ENCODE assay signal across 9 cellular contexts in the genomic region with DNA sequence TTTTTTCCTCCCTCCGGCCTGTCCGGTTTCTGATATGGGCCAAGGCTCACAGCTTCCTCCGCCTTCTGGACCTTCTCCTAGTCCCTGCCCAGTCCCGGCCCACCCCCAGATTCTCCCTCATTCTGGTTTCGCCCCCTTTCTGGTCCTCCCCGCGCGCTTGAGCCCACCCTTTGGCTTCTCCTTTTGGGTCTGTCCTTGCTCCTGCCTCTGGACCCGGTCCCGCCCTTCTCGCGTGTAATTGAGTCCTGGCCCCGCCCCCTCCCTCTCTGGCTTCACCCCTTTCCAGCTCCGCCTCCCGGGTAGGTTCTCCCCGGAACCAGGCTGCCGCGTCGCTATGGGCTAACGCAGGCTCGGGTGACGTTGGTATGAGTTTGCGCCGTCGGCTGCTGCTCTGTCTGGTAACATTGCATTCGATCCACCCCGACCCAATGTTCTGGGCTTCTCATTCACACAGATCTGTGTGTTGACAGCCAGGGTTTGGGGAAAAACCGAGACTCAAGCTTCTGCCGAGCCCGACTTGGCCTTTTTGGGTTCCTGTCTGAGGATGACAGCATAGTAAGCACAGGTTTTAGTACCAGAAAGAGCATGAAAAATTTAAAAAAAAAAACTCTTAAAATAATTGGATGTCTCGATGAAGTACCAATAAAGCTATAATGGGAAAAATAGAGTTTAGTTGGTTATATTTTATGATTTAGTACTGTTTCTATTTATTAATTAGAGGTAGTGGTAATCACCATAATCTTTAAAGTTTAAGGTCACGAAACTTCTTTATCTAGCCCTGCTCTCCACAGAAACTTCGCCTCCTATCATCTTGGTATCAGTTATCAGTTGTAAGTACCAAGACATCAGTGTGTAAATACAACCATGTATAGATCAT. TPM values are rescaled to one million over a fixed set of nuclear protein-coding genes. Genes with fewer than 3 reads are reported as not detected.
DNase-seq lines count a peak whose midpoint lies in the region; ATAC-seq, FAIRE-seq and TF ChIP-seq lines count a peak whose summit lies in the region.
"Had no signal": no experiment of that assay in that cellular context is flagged by ENCODE, and none has a peak within 500 bp of the region (broad histone marks: within the 10 kb centered on the region; RNA-seq: fewer than 3 reads in every experiment).

No MANE protein-coding gene starts in this region.

- peak overlapping the region; percentile 83 for H3K4me3 Mint-ChIP-seq in CD4-positive, alpha-beta T cell
- H3K4me3 Mint-ChIP-seq in activated CD8-positive, alpha-beta memory T cell treated with anti-CD3 and anti-CD28 coated beads, Interleukin-2, amount 10 ng/mL, durations not matched to agents 7 days and 5 days: peak overlapping the region; percentile 86

- POLR2A ChIA-PET in CD4-positive, alpha-beta T cell (lab: Charles Lee): interaction anchor here (0.6 to 8.7 kb wide), 14 partner anchors 13 to 1291 kb away, joined by 3 to 157 read pairs (median 8); partner anchors contain the start of genes DCUN1D3, EEF2K, LYRM1 and METTL9

- intact Hi-C loops in CD4-positive, alpha-beta T cell (cut with DNase I, micrococcal nuclease): loop anchor here (1.0 to 5.0 kb wide), 3 partner anchors 106 to 669 kb away; partner anchors contain the start of gene POLR3E (in 1 of the 2)

- peaks cover 13% of the 10 kb centered on the region for H3K9me3 Mint-ChIP-seq in CD4-positive, alpha-beta T cell
- no peaks in the 10 kb centered on the region for H3K9me3 Mint-ChIP-seq in activated CD8-positive, alpha-beta memory T cell treated with anti-CD3 and anti-CD28 coated beads, Interleukin-2, amount 10 ng/mL, durations not matched to agents 7 days and 5 days (ENCODE audit: low read depth)

- peaks cover 7% of the 10 kb centered on the region for H3K27me3 Mint-ChIP-seq in CD4-positive, alpha-beta T cell
- no peaks in the 10 kb centered on the region for H3K27me3 Mint-ChIP-seq in activated CD8-positive, alpha-beta memory T cell treated with anti-CD3 and anti-CD28 coated beads, Interleukin-2, amount 10 ng/mL, durations not matched to agents 7 days and 5 days

- H3K27ac ChIP-seq in CD4-positive, alpha-beta T cell (ENCODE audit: low read depth, low read length): peak overlapping the region; percentile 100
- H3K27ac ChIP-seq in mesodermal cell (ENCODE audit: low read depth, low read length, severe bottlenecking): peak overlapping the region; percentile 83

- no peaks in the 10 kb centered on the region for H3K27me3 ChIP-seq in CD4-positive, alpha-beta T cell (ENCODE audit: control insufficient read depth, insufficient read depth, low read length)
- H3K27me3 ChIP-seq in endocrine pancreas (ENCODE audit: control insufficient read depth, insufficient read depth, low read length): no peaks in the 10 kb centered on the region

- H3K4me1 Mint-ChIP-seq in CD4-positive, alpha-beta T cell (ENCODE audit: low read depth): peaks cover 67% of the 10 kb centered on the region
- H3K4me1 Mint-ChIP-seq in activated CD8-positive, alpha-beta memory T cell treated with anti-CD3 and anti-CD28 coated beads, Interleukin-2, amount 10 ng/mL, durations not matched to agents 7 days and 5 days: peaks cover 56% of the 10 kb centered on the region

- peaks cover 10% of the 10 kb centered on the region for H3K4me1 ChIP-seq in endocrine pancreas (ENCODE audit: control insufficient read depth, insufficient read depth, low read length)
- peaks cover 8% of the 10 kb centered on the region for H3K4me1 ChIP-seq in mesodermal cell (ENCODE audit: control insufficient read depth, insufficient read depth, low read length, poor library complexity, severe bottlenecking)

- H3K9ac ChIP-seq in endocrine pancreas (ENCODE audit: control insufficient read depth, insufficient read depth, low read length): peak overlapping the region; percentile 48

- H3K36me3 ChIP-seq in endocrine pancreas (ENCODE audit: control insufficient read depth, insufficient read depth, low read length): no peaks in the 10 kb centered on the region
- H3K36me3 ChIP-seq in mesodermal cell (ENCODE audit: control insufficient read depth, insufficient read depth, low read length): no peaks in the 10 kb centered on the region

- 1 to 3% methylated on average over 23 to 26 of the region's 33 CpGs for WGBS in mesodermal cell (ENCODE audit: insufficient coverage in 2 of 2), 2 experiments

- peak; percentile 54 for FAIRE-seq in HTR-8/SVneo (lab: Jason Lieb, UNC)

- no peak for TF ChIP-seq CTCF in CD4-positive, alpha-beta T cell (IDR thresholded peaks at IDR 0.05)

- DNase-seq in CD4-positive, alpha-beta T cell: peak; percentile 97 to 100 (median 98)
- peak; percentile 87 for DNase-seq in HTR-8/SVneo (ENCODE audit: insufficient read length, low spot score)
- peak; percentile 91 to 94 for DNase-seq in NOMO-1 (lab: John Stamatoyannopoulos, UW; ENCODE audit: unreplicated experiment in 2 of 2)
- DNase-seq in activated CD8-positive, alpha-beta memory T cell treated with anti-CD3 and anti-CD28 coated beads, Interleukin-2, amount 10 ng/mL, durations not matched to agents 7 days and 5 days: peak; percentile 100
- DNase-seq in stimulated activated CD8-positive, alpha-beta memory T cell treated with anti-CD3 and anti-CD28 coated beads, Interleukin-15, amount 100 ng/mL, for 4 hours (ENCODE audit: low read depth in 2 of 2): peak; percentile 95 to 98

- H3K9me3 ChIP-seq in CD4-positive, alpha-beta T cell (ENCODE audit: control insufficient read depth, low read length): no peaks in the 10 kb centered on the region
- H3K9me3 ChIP-seq in endocrine pancreas (ENCODE audit: control insufficient read depth, low read length): no peaks in the 10 kb centered on the region
- H3K9me3 ChIP-seq in mesodermal cell (ENCODE audit: control insufficient read depth, low read length): no peaks in the 10 kb centered on the region

- CTCF ChIA-PET in CD4-positive, alpha-beta T cell (lab: Charles Lee): interaction anchor here (1.4 to 6.5 kb wide), 4 partner anchors 14 to 114 kb away, joined by 3 to 33 read pairs (median 12); partner anchors contain the start of genes EEF2K and POLR3E
- CTCF ChIA-PET in activated CD8-positive, alpha-beta memory T cell treated with anti-CD3 and anti-CD28 coated beads, Interleukin-2, amount 10 ng/mL, durations not matched to agents 7 days and 5 days (lab: Charles Lee): interaction anchor here (1.4 to 13.1 kb wide), 4 partner anchors 16 to 240 kb away, joined by 4 to 204 read pairs (median 67); partner anchors contain the start of genes EEF2K and POLR3E

- H3K27ac Mint-ChIP-seq in CD4-positive, alpha-beta T cell: peak overlapping the region; percentile 96
- H3K27ac Mint-ChIP-seq in activated CD8-positive, alpha-beta memory T cell treated with anti-CD3 and anti-CD28 coated beads, Interleukin-2, amount 10 ng/mL, durations not matched to agents 7 days and 5 days: peak overlapping the region; percentile 98

- peak; percentile 50 for ATAC-seq in CD4-positive, alpha-beta T cell (ENCODE audit: poor library complexity)
- ATAC-seq in GM21360 (IDR thresholded peaks at IDR 0.05; ENCODE audit: unreplicated experiment): peak; percentile 24
- peak; percentile 57 for ATAC-seq in activated CD8-positive, alpha-beta memory T cell treated with anti-CD3 and anti-CD28 coated beads, Interleukin-2, amount 10 ng/mL, durations not matched to agents 7 days and 5 days

- H3K36me3 Mint-ChIP-seq in CD4-positive, alpha-beta T cell (ENCODE audit: low read depth): peaks cover 27% of the 10 kb centered on the region
- H3K36me3 Mint-ChIP-seq in activated CD8-positive, alpha-beta memory T cell treated with anti-CD3 and anti-CD28 coated beads, Interleukin-2, amount 10 ng/mL, durations not matched to agents 7 days and 5 days: peaks cover 3% of the 10 kb centered on the region

- H3K4me3 ChIP-seq in endocrine pancreas (ENCODE audit: control insufficient read depth, insufficient read depth, low read length): peak overlapping the region; percentile 68
- peak overlapping the region; percentile 59 for H3K4me3 ChIP-seq in mesodermal cell (ENCODE audit: extremely low read depth, insufficient read depth, low read length, poor library complexity, severe bottlenecking)

RNA-seq across cellular contexts. Expression of gene EEF2K, which starts 14.8 kb away (rescaled TPM):
- total RNA-seq in CD4-positive, alpha-beta T cell: 10 to 100 TPM; 10.1 to 13.2 TPM
- 10 to 100 TPM; 34.8 to 36.7 TPM for total RNA-seq in activated CD8-positive, alpha-beta memory T cell treated with anti-CD3 and anti-CD28 coated beads, Interleukin-2, amount 10 ng/mL, durations not matched to agents 7 days and 5 days
- polyA plus RNA-seq in mesodermal cell (2013, experiment 1 of 2): 9.4 TPM
- polyA plus RNA-seq in mesodermal cell (2013, experiment 2 of 2): 8.9 TPM

RNA-seq across cellular contexts. Expression of gene SDR42E2, which starts 29.0 kb away (rescaled TPM):
- 1 to 10 TPM; 1.0 to 1.3 TPM for total RNA-seq in CD4-positive, alpha-beta T cell
- total RNA-seq in activated CD8-positive, alpha-beta memory T cell treated with anti-CD3 and anti-CD28 coated beads, Interleukin-2, amount 10 ng/mL, durations not matched to agents 7 days and 5 days: under 1 TPM in 1 of 2 experiments, not detected in 1; 0.18 TPM
- 0.11 TPM for polyA plus RNA-seq in mesodermal cell (2013, experiment 1 of 2)
- polyA plus RNA-seq in mesodermal cell (2013, experiment 2 of 2): not detected
- total RNA-seq: glomerular endothelial cell had no signal

Comparison
In these comparisons a context has a peak if more than half of its experiments do, and no peak if none do; other contexts are left out.
1. Peak in every context shown above with its lines: DNase-seq, ATAC-seq, H3K4me3 ChIP-seq and H3K27ac ChIP-seq.